ENCODE assay signal across 1 cellular context in genomic region chr3:196842567-196843434, GRCh38.
TF ChIP-seq lines count a peak whose summit lies in the region.

No MANE protein-coding gene starts in this region.

TF ChIP-seq in HepG2, 621 proteins besides CTCF, POLR2A, EP300 and RAD21 (continued from another document):
- TF ChIP-seq ZBTB38 (CRISPR knock-in tag; IDR thresholded peaks at IDR 0.05) (0 out of 2 replicates have a peak, but pooled peaks have one; percentile 22), CHD4 (IDR thresholded peaks at IDR 0.05; ENCODE audit: borderline replicate concordance, low read length) (0 out of 2 replicates have a peak, but pooled peaks have one; percentile 15), ZBTB33 (CRISPR knock-in tag; IDR thresholded peaks at IDR 0.05) (peak; percentile 68)
TF ChIP-seq in HepG2: peak in this region for 3.
